26 cellular contexts compared by ENCODE assay signal in the genomic region with DNA sequence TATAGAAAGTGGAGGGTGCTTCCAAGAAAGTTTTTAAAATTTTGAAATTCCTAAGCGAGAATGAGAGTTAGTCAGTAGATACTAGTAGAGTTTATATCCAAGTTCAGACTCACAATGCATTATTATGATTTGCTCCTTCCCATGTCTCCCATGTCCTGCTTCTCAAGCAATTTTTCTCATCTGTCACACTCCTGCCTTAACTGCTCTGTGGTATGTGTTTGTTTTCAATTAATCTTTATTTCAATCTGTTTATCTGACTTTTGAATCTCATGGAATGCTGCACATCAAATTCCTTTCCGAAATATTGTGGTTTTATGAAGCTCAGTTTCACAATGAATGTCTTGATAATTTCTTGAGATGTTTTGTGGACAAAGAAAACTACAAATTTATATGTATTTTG. TPM values are rescaled to one million over a fixed set of nuclear protein-coding genes. Genes with fewer than 3 reads are reported as not detected.
DNase-seq lines count a peak whose midpoint lies in the region; TF ChIP-seq lines count a peak whose summit lies in the region.
"Had no signal": no experiment of that assay in that cellular context is flagged by ENCODE, and none has a peak within 500 bp of the region (broad histone marks: within the 10 kb centered on the region; RNA-seq: fewer than 3 reads in every experiment).

No MANE protein-coding gene starts in this region.

- peak overlapping the region; percentile 27 to 48; a peak in 2 of 4 replicates for H3K27ac ChIP-seq in SK-N-SH (ENCODE audit: low read depth in 2 of 2, low read length in 1 of 2)
- H3K27ac ChIP-seq: BLaER1, SJSA1 had no signal

- H3K4me1 ChIP-seq in SK-N-SH (ENCODE audit: control insufficient read depth in 1 of 2, insufficient read depth in 2 of 2, low read depth in 1 of 2, low read length in 1 of 2), result peaks cover 0 to 5% of the 10 kb centered on the region in 2 experiments; a peak in 2 of 4 replicates
- H3K4me1 ChIP-seq: SJSA1 had no signal

- TF ChIP-seq EP300 in SK-N-SH (IDR thresholded peaks at IDR 0.05; ENCODE audit: borderline replicate concordance in 1 of 2, low read depth in 1 of 2, low read length in 1 of 2), result peak in 1 of 2 experiments; percentile 75; a peak in 2 of 4 replicates

- POLR2A ChIA-PET in SK-N-SH (lab: Yijun Ruan, JAX), result no interaction called here

- no peaks in the 10 kb centered on the region for H3K27me3 ChIP-seq in SK-N-SH (ENCODE audit: insufficient read depth)
- H3K27me3 ChIP-seq: BLaER1, MG63, SJSA1 had no signal

- no peaks in the 10 kb centered on the region for H3K9me2 ChIP-seq in SK-N-SH

- H3K9ac ChIP-seq in SK-N-SH, result no peak overlapping the region
- H3K9ac ChIP-seq: BLaER1 had no signal

- no peak for TF ChIP-seq CTCF in SK-N-SH (IDR thresholded peaks at IDR 0.05)

- no peaks in the 10 kb centered on the region for H4K20me1 ChIP-seq in SK-N-SH (ENCODE audit: insufficient read depth)
- H4K20me1 ChIP-seq: BLaER1 had no signal

- DNase-seq in AG08395 (ENCODE audit: low spot score) (peak; percentile 21), GM03348 (ENCODE audit: low spot score) (peak; percentile 64), SK-N-SH (no peak), fibroblast of peridontal ligament (ENCODE audit: extremely low read depth) (peak; percentile 5), HCEC 1CT (no peak), NOMO-1 (lab: John Stamatoyannopoulos, UW; ENCODE audit: unreplicated experiment in 2 of 2) (no peak), KBM-7 (no peak)
- no peak for DNase-seq in activated CD8-positive, alpha-beta memory T cell treated with anti-CD3 and anti-CD28 coated beads for 24 hours
- DNase-seq: 8988T; CD4-positive, alpha-beta T cell; COR-L47; DMS 273 treated with DMSO at 0.1 percent for 48 hours; DMS79 treated with DMSO at 0.1 percent for 48 hours; H9; MG63; NCI-H1417; NCI-H1694 treated with DMSO at 0.1 percent for 48 hours; NCI-H2081 treated with DMSO at 0.1 percent for 48 hours; NCI-H2171 treated with DMSO at 0.1 percent for 48 hours; NCI-H524 treated with DMSO at 0.1 percent for 48 hours; OCI-M1; SW 1271; T-helper 17 cell had no signal

- H3K4me2 ChIP-seq in SK-N-SH, result no peak overlapping the region
- H3K4me2 ChIP-seq: BLaER1 had no signal

- CTCF ChIA-PET in SK-N-SH (lab: Yijun Ruan, JAX), result interaction anchor here (0.9 to 2.1 kb wide), 4 partner anchors 24 to 70 kb away, joined by 3 to 6 read pairs (median 4); partner anchors contain the start of gene USP2

- peaks cover 10% of the 10 kb centered on the region for H3K9me3 ChIP-seq in SK-N-SH
- H3K9me3 ChIP-seq: BLaER1, SJSA1 had no signal

- no peak for TF ChIP-seq RAD21 in SK-N-SH (IDR thresholded peaks at IDR 0.05; ENCODE audit: low read length)

- H3K79me2 ChIP-seq in SK-N-SH (ENCODE audit: insufficient read depth), result no peaks in the 10 kb centered on the region

- no peak overlapping the region for H3K4me3 ChIP-seq in SK-N-SH (ENCODE audit: low read depth in 2 of 2, low read length in 1 of 2)
- H3K4me3 ChIP-seq: BLaER1, MG63, SJSA1 had no signal

- in situ Hi-C loops in KBM-7 (cut with MboI; ENCODE audit: low pct_unique_long_range_greater_than_20kb, low sequenced_read_pairs), result no loop called here

- H3F3A ChIP-seq in SK-N-SH (replicated peaks; ENCODE audit: insufficient read depth), result no peaks in the 10 kb centered on the region

- no peak overlapping the region for H2AFZ ChIP-seq in SK-N-SH (ENCODE audit: low read depth)

- H3K36me3 ChIP-seq in SK-N-SH (replicated peaks in 1 of 2; ENCODE audit: control insufficient read depth in 1 of 2, insufficient read depth in 2 of 2, low read length in 1 of 2), result no peaks in the 10 kb centered on the region
- H3K36me3 ChIP-seq: BLaER1, SJSA1 had no signal

- 28% methylated on average over 2 of the region's 2 CpGs for WGBS in SK-N-SH (ENCODE audit: low lambda C conversion rate)

TF ChIP-seq in SK-N-SH, 30 proteins besides CTCF, POLR2A, EP300 and RAD21:
- TF ChIP-seq RXRA (IDR thresholded peaks at IDR 0.05; ENCODE audit: borderline replicate concordance, low read depth) (peak; percentile 38; the same call in 1 of the 2 replicates), FOXJ3 (CRISPR knock-in tag; IDR thresholded peaks at IDR 0.05) (no peak), NFIC (IDR thresholded peaks at IDR 0.05; ENCODE audit: borderline replicate concordance) (peak; percentile 30; the same call in 1 of the 2 replicates), JUND (IDR thresholded peaks at IDR 0.05) (peak; percentile 66), ELF1 (IDR thresholded peaks at IDR 0.05) (no peak), TEAD4 (IDR thresholded peaks at IDR 0.05; ENCODE audit: borderline replicate concordance, insufficient read depth) (peak; percentile 88), TCF12 (IDR thresholded peaks at IDR 0.05) (peak; percentile 89), SMC3 (IDR thresholded peaks at IDR 0.05; ENCODE audit: low read depth, low read length) (no peak), EZH2phosphoT487 (IDR thresholded peaks at IDR 0.05; ENCODE audit: borderline replicate concordance, low read depth) (no peak), FOXM1 (IDR thresholded peaks at IDR 0.05; ENCODE audit: low read depth) (0 out of 2 replicates have a peak, but pooled peaks have one; percentile 37), SIN3A (IDR thresholded peaks at IDR 0.05; ENCODE audit: borderline replicate concordance, low read depth, low read length) (no peak), RCOR1 (IDR thresholded peaks at IDR 0.05; ENCODE audit: low read length) (no peak), POLR2AphosphoS5 (IDR thresholded peaks at IDR 0.05; ENCODE audit: low read depth, low read length) (peak; percentile 33; the same call in 1 of the 2 replicates)
- TF ChIP-seq, protein P1, sequence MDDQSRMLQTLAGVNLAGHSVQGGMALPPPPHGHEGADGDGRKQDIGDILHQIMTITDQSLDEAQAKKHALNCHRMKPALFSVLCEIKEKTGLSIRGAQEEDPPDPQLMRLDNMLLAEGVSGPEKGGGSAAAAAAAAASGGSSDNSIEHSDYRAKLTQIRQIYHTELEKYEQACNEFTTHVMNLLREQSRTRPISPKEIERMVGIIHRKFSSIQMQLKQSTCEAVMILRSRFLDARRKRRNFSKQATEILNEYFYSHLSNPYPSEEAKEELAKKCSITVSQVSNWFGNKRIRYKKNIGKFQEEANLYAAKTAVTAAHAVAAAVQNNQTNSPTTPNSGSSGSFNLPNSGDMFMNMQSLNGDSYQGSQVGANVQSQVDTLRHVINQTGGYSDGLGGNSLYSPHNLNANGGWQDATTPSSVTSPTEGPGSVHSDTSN (IDR thresholded peaks at IDR 0.05), result peak; percentile 92
- TF ChIP-seq, protein P2, sequence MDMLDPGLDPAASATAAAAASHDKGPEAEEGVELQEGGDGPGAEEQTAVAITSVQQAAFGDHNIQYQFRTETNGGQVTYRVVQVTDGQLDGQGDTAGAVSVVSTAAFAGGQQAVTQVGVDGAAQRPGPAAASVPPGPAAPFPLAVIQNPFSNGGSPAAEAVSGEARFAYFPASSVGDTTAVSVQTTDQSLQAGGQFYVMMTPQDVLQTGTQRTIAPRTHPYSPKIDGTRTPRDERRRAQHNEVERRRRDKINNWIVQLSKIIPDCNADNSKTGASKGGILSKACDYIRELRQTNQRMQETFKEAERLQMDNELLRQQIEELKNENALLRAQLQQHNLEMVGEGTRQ (IDR thresholded peaks at IDR 0.05; ENCODE audit: borderline replicate concordance, low read depth, low read length), result no peak

RNA-seq across cellular contexts. Expression of gene THY1, which starts 18.1 kb away (rescaled TPM):
- 1,091 and 1,905 TPM in 2 replicates for polyA plus RNA-seq in SK-N-SH (2012; rRNA removed)
- 451 and 1,082 TPM in 2 replicates for polyA plus RNA-seq in SK-N-SH (2012; cell fraction: cytosol; rRNA removed)
- polyA plus RNA-seq in SK-N-SH (2012; cell fraction: nucleus; rRNA removed), result 429 and 498 TPM in 2 replicates

RNA-seq across cellular contexts. Expression of gene USP2, which starts 23.4 kb away (rescaled TPM):
- polyA plus RNA-seq in SK-N-SH (2012; rRNA removed), result 0.81 and 0.97 TPM in 2 replicates
- 0.46 and 0.60 TPM in 2 replicates for polyA plus RNA-seq in SK-N-SH (2012; cell fraction: cytosol; rRNA removed)
- polyA plus RNA-seq in SK-N-SH (2012; cell fraction: nucleus; rRNA removed), result 1.6 TPM in 2 replicates

RNA-seq across cellular contexts. Expression of gene MFRP, which starts 58.4 kb away (rescaled TPM):
- not detected in 2 replicates for polyA plus RNA-seq in SK-N-SH (2012; rRNA removed)
- not detected in 2 replicates for polyA plus RNA-seq in SK-N-SH (2012; cell fraction: cytosol; rRNA removed)
- not detected in 2 replicates for polyA plus RNA-seq in SK-N-SH (2012; cell fraction: nucleus; rRNA removed)
- polyA plus RNA-seq: AG04450 had no signal

Comparison
In these comparisons a context has a peak if more than half of its experiments do, and no peak if none do; other contexts are left out.
1. DNase-seq: peak in AG08395 (single experiment), GM03348 (single experiment) and fibroblast of peridontal ligament (single experiment); none in SK-N-SH (single experiment), activated CD8-positive, alpha-beta memory T cell treated with anti-CD3 and anti-CD28 coated beads for 24 hours (single experiment), HCEC 1CT (single experiment), NOMO-1 (0 of 2) and KBM-7 (single experiment).